In the genomic region with DNA sequence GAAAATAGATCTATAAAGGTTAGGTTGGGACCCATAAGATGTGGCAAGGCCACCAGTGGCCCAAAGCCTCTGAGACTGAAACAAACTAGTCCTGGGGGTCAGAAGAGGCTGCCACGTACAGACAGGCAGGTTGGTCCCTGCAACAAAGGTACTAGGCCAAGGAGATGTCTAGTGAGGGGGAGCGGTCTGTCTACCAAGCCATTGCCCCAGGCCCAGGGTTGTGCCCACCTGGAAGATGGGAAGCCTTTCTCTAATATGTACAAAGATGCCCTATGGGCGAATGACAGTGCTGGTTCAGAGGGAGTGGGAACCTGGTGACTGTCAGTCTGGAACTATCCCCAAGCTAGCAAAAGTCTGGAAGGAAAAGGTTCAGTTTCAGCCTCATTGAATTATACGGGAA, we compare ENCODE assay signal across 8 cellular contexts.
"Had no signal": no experiment of that assay in that cellular context is flagged by ENCODE, and none has a peak within 500 bp of the region (broad histone marks: within the 10 kb centered on the region; RNA-seq: fewer than 3 reads in every experiment).

No MANE protein-coding gene starts in this region.

- H3K4me3 ChIP-seq: GM12878 had no signal

- DNase-seq: GDM1, GF-D8 had no signal

- FAIRE-seq: G401.6, GM12878, GM12891, GM12892, GM18507, GM19239 had no signal
